18 cellular contexts compared by ENCODE assay signal in genomic region chrX:72659726-72660125, GRCh38. TPM values are rescaled to one million over a fixed set of nuclear protein-coding genes. Genes with fewer than 3 reads are reported as not detected.
DNase-seq lines count a peak whose midpoint lies in the region; ATAC-seq, FAIRE-seq and TF ChIP-seq lines count a peak whose summit lies in the region.
"Had no signal": no experiment of that assay in that cellular context is flagged by ENCODE, and none has a peak within 500 bp of the region (broad histone marks: within the 10 kb centered on the region; RNA-seq: fewer than 3 reads in every experiment).

No MANE protein-coding gene starts in this region.

- ATAC-seq in gastrocnemius medialis: peak in 1 of 2 donors; percentile 72
- ATAC-seq: CD8-positive, alpha-beta T cell; GM23338; HCT116 had no signal

- in situ Hi-C loops in gastrocnemius medialis (cut with MboI; ENCODE audit: low sequenced_read_pairs in 4 of 4): no loop called here

- H3K4me3 ChIP-seq in gastrocnemius medialis: no peak overlapping the region
- H3K4me3 ChIP-seq: BLaER1 treated with 17β-estradiol and CSF1 and Interleukin-3, amounts not matched to agents 10 nM and 100 nM; GM23338 had no signal

- TF ChIP-seq POLR2A in gastrocnemius medialis (IDR thresholded peaks at IDR 0.05): no peak

- FAIRE-seq in islet of Langerhans (lab: Jason Lieb, UNC): peak; percentile 94
- FAIRE-seq: G401.6, H54, HTR-8/SVneo had no signal

- no peaks in the 10 kb centered on the region for H3K27me3 ChIP-seq in gastrocnemius medialis

- TF ChIP-seq CTCF in 22Rv1 (IDR thresholded peaks at IDR 0.05) (no peak), gastrocnemius medialis (IDR thresholded peaks at IDR 0.05 in 4 of 5, conservative IDR thresholded peaks at IDR 0.05 in 1 of 5) (no peak)

- H3K4me1 ChIP-seq in gastrocnemius medialis: peaks cover 0 to 21% of the 10 kb centered on the region in 2 donors
- H3K4me1 ChIP-seq: BLaER1 treated with 17β-estradiol and CSF1 and Interleukin-3, amounts not matched to agents 10 nM and 100 nM had no signal

- no peaks in the 10 kb centered on the region for H3K9me3 ChIP-seq in gastrocnemius medialis

- intact Hi-C loops in gastrocnemius medialis (cut with DNase I; ENCODE audit: low total_unique reads): loop anchor here (5.0 kb wide), 1 partner anchor 53 kb away; the partner anchor contains the start of gene PHKA1

- DNase-seq in DMS 273 (lab: John Stamatoyannopoulos, UW; ENCODE audit: unreplicated experiment) (peak; percentile 52), DMS 273 treated with DMSO at 0.1 percent for 48 hours (lab: John Stamatoyannopoulos, UW) (no peak), gastrocnemius medialis (peak in 1 of 2 donors; percentile 9), SW 1271 (lab: John Stamatoyannopoulos, UW) (no peak), GDM1 (lab: John Stamatoyannopoulos, UW) (no peak)
- DNase-seq: 8988T; Calu3; CD8-positive, alpha-beta T cell; HFFc6; IMR-90 had no signal

- H3K36me3 ChIP-seq in gastrocnemius medialis: peaks cover 0 to 4% of the 10 kb centered on the region in 2 donors
- H3K36me3 ChIP-seq: BLaER1 treated with 17β-estradiol and CSF1 and Interleukin-3, amounts not matched to agents 10 nM and 100 nM had no signal

- H3K27ac ChIP-seq in 22Rv1 (0 out of 2 replicates have a peak overlapping the region, but pooled peaks have one; percentile 20), gastrocnemius medialis (peak overlapping the region in 3 of 4 donors; percentile 57 to 80 (median 79))
- H3K27ac ChIP-seq: BLaER1 treated with 17β-estradiol and CSF1 and Interleukin-3, amounts not matched to agents 10 nM and 100 nM had no signal

RNA-seq across cellular contexts. Expression of gene PHKA1, which starts 54.4 kb away (rescaled TPM):
- total RNA-seq in gastrocnemius medialis: 100 to 1,000 TPM in 2 of 4 donors, 10 to 100 TPM in 2; 33.5 to 176 (median 107) TPM
